In the genomic region with DNA sequence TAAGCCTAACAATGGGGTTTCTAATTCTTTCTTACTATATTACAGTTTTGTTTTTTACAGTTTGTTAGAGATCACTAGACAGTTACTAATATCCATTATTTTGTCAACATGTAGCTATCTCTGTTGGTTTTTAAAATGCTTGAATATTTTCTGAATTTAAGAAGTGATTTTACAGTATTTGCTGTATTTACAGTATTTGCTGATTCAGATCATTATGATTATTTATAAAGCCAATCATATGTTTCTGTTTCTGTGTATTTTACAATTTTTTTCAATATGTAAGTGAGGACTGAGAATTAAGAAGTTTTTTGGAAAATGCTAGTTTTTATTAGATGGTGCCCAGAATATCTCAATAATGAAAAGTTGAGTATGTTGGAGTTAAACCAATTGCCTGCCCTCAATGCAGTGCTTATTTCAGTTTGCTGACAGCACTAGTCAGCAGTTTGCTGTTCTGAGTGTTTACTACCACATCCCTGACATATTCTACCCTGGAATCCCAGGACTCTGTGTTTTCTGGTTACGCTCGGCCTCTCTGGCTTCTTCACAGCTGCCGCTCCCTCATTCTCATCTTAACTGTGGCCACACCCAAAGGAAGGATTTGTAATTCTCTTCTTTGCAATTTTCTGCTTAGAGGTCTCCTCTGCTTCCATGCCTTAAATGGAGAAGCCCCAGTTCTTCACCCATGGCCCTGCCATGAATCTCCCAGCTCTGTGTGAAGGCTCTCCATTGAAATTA, we compare ENCODE assay signal across 1 cellular context.
TF ChIP-seq lines count a peak whose summit lies in the region.

No MANE protein-coding gene starts in this region.

TF ChIP-seq in GM12878, 131 proteins besides CTCF, POLR2A, EP300 and RAD21 (continued from another document):
- TF ChIP-seq, protein P1, sequence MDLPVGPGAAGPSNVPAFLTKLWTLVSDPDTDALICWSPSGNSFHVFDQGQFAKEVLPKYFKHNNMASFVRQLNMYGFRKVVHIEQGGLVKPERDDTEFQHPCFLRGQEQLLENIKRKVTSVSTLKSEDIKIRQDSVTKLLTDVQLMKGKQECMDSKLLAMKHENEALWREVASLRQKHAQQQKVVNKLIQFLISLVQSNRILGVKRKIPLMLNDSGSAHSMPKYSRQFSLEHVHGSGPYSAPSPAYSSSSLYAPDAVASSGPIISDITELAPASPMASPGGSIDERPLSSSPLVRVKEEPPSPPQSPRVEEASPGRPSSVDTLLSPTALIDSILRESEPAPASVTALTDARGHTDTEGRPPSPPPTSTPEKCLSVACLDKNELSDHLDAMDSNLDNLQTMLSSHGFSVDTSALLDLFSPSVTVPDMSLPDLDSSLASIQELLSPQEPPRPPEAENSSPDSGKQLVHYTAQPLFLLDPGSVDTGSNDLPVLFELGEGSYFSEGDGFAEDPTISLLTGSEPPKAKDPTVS (IDR thresholded peaks at IDR 0.05; ENCODE audit: low read depth, low read length), result no peak
- TF ChIP-seq SUZ12 (IDR thresholded peaks at IDR 0.05; ENCODE audit: unreplicated experiment), result no peak
- TF ChIP-seq WRNIP1 (IDR thresholded peaks at IDR 0.05; ENCODE audit: borderline replicate concordance, low read depth, low read length), result no peak
- TF ChIP-seq ZBED1 (IDR thresholded peaks at IDR 0.05; ENCODE audit: borderline replicate concordance), result no peak
- no peak for TF ChIP-seq HDAC2 (IDR thresholded peaks at IDR 0.05)
